ENCODE assay signal across 1 cellular context in the genomic region with DNA sequence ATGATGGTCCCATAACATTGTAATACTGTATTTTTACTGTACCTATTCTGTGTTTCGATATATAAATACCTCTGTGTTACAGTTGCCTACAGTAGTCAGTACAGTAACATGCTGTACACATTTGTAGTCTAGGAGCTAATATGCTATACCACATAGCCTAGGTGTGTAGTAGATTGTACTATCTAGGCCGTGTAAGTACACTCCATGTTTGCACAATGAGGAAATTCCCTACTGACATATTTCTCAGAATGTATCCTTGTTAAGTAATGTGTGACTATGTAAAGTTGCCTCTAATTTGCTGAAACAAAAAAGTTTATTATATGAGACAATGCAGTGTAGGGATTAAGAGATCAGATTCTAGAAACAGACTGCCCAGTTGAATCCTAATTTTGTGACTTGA.
TF ChIP-seq lines count a peak whose summit lies in the region.

No MANE protein-coding gene starts in this region.

TF ChIP-seq in SK-N-SH treated with all-trans-retinoic acid at 6 μM for 48 hours, 23 proteins besides CTCF, POLR2A, EP300 and RAD21 (continued from another document):
- TF ChIP-seq, protein P1, sequence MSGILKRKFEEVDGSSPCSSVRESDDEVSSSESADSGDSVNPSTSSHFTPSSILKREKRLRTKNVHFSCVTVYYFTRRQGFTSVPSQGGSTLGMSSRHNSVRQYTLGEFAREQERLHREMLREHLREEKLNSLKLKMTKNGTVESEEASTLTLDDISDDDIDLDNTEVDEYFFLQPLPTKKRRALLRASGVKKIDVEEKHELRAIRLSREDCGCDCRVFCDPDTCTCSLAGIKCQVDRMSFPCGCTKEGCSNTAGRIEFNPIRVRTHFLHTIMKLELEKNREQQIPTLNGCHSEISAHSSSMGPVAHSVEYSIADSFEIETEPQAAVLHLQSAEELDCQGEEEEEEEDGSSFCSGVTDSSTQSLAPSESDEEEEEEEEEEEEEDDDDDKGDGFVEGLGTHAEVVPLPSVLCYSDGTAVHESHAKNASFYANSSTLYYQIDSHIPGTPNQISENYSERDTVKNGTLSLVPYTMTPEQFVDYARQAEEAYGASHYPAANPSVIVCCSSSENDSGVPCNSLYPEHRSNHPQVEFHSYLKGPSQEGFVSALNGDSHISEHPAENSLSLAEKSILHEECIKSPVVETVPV (CRISPR knock-in tag; IDR thresholded peaks at IDR 0.05), result no peak
- TF ChIP-seq TOX (CRISPR knock-in tag; IDR thresholded peaks at IDR 0.05; ENCODE audit: borderline replicate concordance), result no peak
